Comparison of ENCODE assay signal across 9 cellular contexts in genomic region chr10:73865107-73865458, GRCh38. TPM values are rescaled to one million over a fixed set of nuclear protein-coding genes. Genes with fewer than 3 reads are reported as not detected.
DNase-seq lines count a peak whose midpoint lies in the region; TF ChIP-seq lines count a peak whose summit lies in the region.
"Had no signal": no experiment of that assay in that cellular context is flagged by ENCODE, and none has a peak within 500 bp of the region (broad histone marks: within the 10 kb centered on the region; RNA-seq: fewer than 3 reads in every experiment).

No MANE protein-coding gene starts in this region.

- H3K27me3 ChIP-seq in GM06990 (replicated peaks; ENCODE audit: control insufficient read depth, insufficient read depth, low read length) (no peaks in the 10 kb centered on the region), Loucy (ENCODE audit: insufficient read depth, low read length, poor library complexity, severe bottlenecking) (no peaks in the 10 kb centered on the region), colonic mucosa (no peaks in the 10 kb centered on the region), skeletal muscle tissue (ENCODE audit: control insufficient read depth in 3 of 3, insufficient read depth in 3 of 3, low read length in 3 of 3) (no peaks in the 10 kb centered on the region), neural progenitor cell (no peaks in the 10 kb centered on the region)

- peak overlapping the region; percentile 81 for H3K9ac ChIP-seq in Loucy (ENCODE audit: low read depth, low read length, poor library complexity, severe bottlenecking)
- peak overlapping the region in 1 of 2 donors; percentile 14 for H3K9ac ChIP-seq in colonic mucosa (ENCODE audit: low read depth in 2 of 2, low read length in 2 of 2)
- H3K9ac ChIP-seq in skeletal muscle tissue (ENCODE audit: low read depth in 1 of 3, low read length in 3 of 3) = peak overlapping the region in 2 of 3 donors; percentile 12 to 57
- no peak overlapping the region for H3K9ac ChIP-seq in neural progenitor cell

- H4K20me1 ChIP-seq in Loucy (ENCODE audit: insufficient read depth, low read length, poor library complexity, severe bottlenecking) = no peaks in the 10 kb centered on the region
- peaks cover 40% of the 10 kb centered on the region for H4K20me1 ChIP-seq in neural progenitor cell (ENCODE audit: low read depth)

- intact Hi-C loops in colonic mucosa (cut with DNase I) = no loop called here

- H3K4me1 ChIP-seq in Loucy (ENCODE audit: insufficient read depth, low read length, poor library complexity, severe bottlenecking) (peaks cover 79% of the 10 kb centered on the region), colonic mucosa (peaks cover 9% of the 10 kb centered on the region), skeletal muscle tissue (ENCODE audit: control insufficient read depth in 3 of 3, insufficient read depth in 3 of 3, low read length in 3 of 3) (peaks cover 63 to 94% (median 78%) of the 10 kb centered on the region in 3 donors), neural progenitor cell (peaks cover 10% of the 10 kb centered on the region)

- peaks cover 8% of the 10 kb centered on the region for H3K36me3 ChIP-seq in GM06990 (ENCODE audit: control insufficient read depth, insufficient read depth, low read length)
- H3K36me3 ChIP-seq in Loucy (ENCODE audit: insufficient read depth, low read length) = peaks cover 28% of the 10 kb centered on the region; the same call in 1 of the 2 replicates
- H3K36me3 ChIP-seq in colonic mucosa = no peaks in the 10 kb centered on the region
- H3K36me3 ChIP-seq in skeletal muscle tissue (ENCODE audit: control insufficient read depth in 3 of 3, insufficient read depth in 3 of 3, low read length in 3 of 3) = peaks cover 10 to 26% (median 15%) of the 10 kb centered on the region in 3 donors
- H3K36me3 ChIP-seq in neural progenitor cell = no peaks in the 10 kb centered on the region

- H3K27ac Mint-ChIP-seq in neural progenitor cell = no peak overlapping the region

- H3K27ac ChIP-seq in colonic mucosa = peak overlapping the region; percentile 46
- peak overlapping the region; percentile 36 for H3K27ac ChIP-seq in skeletal muscle tissue (ENCODE audit: low read depth, low read length)
- H3K27ac ChIP-seq in neural progenitor cell = no peak overlapping the region

- H3K4me2 ChIP-seq in Loucy (ENCODE audit: low read depth, low read length, poor library complexity, severe bottlenecking) (peak overlapping the region; percentile 96), neural progenitor cell (no peak overlapping the region)

- H3K4me3 ChIP-seq in GM06990 (replicated peaks; ENCODE audit: low read depth, low read length) = peak overlapping the region; percentile 10; the same call in 1 of the 2 replicates
- peak overlapping the region; percentile 72 for H3K4me3 ChIP-seq in Loucy (ENCODE audit: low read length, poor library complexity, severe bottlenecking)
- peak overlapping the region; percentile 4 for H3K4me3 ChIP-seq in colonic mucosa
- H3K4me3 ChIP-seq in skeletal muscle tissue (ENCODE audit: low read length in 3 of 3) = no peak overlapping the region
- H3K4me3 ChIP-seq in neural progenitor cell = no peak overlapping the region

- H3K9me3 Mint-ChIP-seq in neural progenitor cell = no peaks in the 10 kb centered on the region

- no peak for TF ChIP-seq CTCF in GM06990 (IDR thresholded peaks at IDR 0.05; ENCODE audit: insufficient read depth, low read length, poor library complexity, severe bottlenecking)
- no peak for TF ChIP-seq CTCF in Loucy (conservative IDR thresholded peaks at IDR 0.05; ENCODE audit: low read length)
- TF ChIP-seq CTCF in colonic mucosa (IDR thresholded peaks at IDR 0.05) = no peak
- TF ChIP-seq CTCF in neural progenitor cell (IDR thresholded peaks at IDR 0.05) = no peak

- peaks cover 6% of the 10 kb centered on the region for H3K27me3 Mint-ChIP-seq in neural progenitor cell (ENCODE audit: insufficient read depth, low read depth)

- DNase-seq in GM06990 (ENCODE audit: extremely low read depth, insufficient read length) (no peak), colonic mucosa (no peak), neural progenitor cell (ENCODE audit: low spot score) (no peak), ureter (ENCODE audit: low spot score) (no peak), NOMO-1 treated with DMSO at 0.1 percent for 48 hours (lab: John Stamatoyannopoulos, UW; ENCODE audit: unreplicated experiment) (no peak)
- DNase-seq: NCI-H187, PC-3 had no signal

- peaks cover 19% of the 10 kb centered on the region for H3K4me1 Mint-ChIP-seq in neural progenitor cell

- no peaks in the 10 kb centered on the region for H3K9me2 ChIP-seq in Loucy (replicated peaks; ENCODE audit: low read depth, low read length)

- no peak overlapping the region for H3K4me3 Mint-ChIP-seq in neural progenitor cell

- no peak overlapping the region for H2AFZ ChIP-seq in Loucy (ENCODE audit: low read length)
- no peak overlapping the region for H2AFZ ChIP-seq in neural progenitor cell (replicated peaks)

- H3K79me2 ChIP-seq in Loucy (ENCODE audit: insufficient read depth, low read length) (peaks cover 93% of the 10 kb centered on the region), neural progenitor cell (ENCODE audit: low read depth) (peaks cover 9% of the 10 kb centered on the region)

- H3K9me3 ChIP-seq in Loucy (ENCODE audit: insufficient read depth, low read depth, low read length) (no peaks in the 10 kb centered on the region), colonic mucosa (no peaks in the 10 kb centered on the region), skeletal muscle tissue (ENCODE audit: control insufficient read depth in 3 of 3, low read length in 3 of 3) (no peaks in the 10 kb centered on the region), neural progenitor cell (ENCODE audit: low read depth) (no peaks in the 10 kb centered on the region)

- H3F3A ChIP-seq in Loucy (ENCODE audit: low read depth) (peaks cover 10% of the 10 kb centered on the region), neural progenitor cell (ENCODE audit: low read depth) (peaks cover 9% of the 10 kb centered on the region)

- peaks cover 17% of the 10 kb centered on the region for H3K36me3 Mint-ChIP-seq in neural progenitor cell

RNA-seq across cellular contexts. Expression of gene CAMK2G, which starts 9.3 kb away (rescaled TPM):
- 10 to 100 TPM; 40.0 to 45.8 TPM for total RNA-seq in colonic mucosa
- 16.2 TPM for total RNA-seq in skeletal muscle tissue
- 35.0 and 36.6 TPM in 2 replicates for total RNA-seq in neural progenitor cell (ENCODE audit: low replicate concordance)
- 80.5 TPM for total RNA-seq in ureter

RNA-seq across cellular contexts. Expression of gene PLAU, which starts 45.8 kb away (rescaled TPM):
- total RNA-seq in colonic mucosa = 10 to 100 TPM in 1 of 2 donors, 1 to 10 TPM in 1; 4.0 to 11.4 TPM
- 21.4 TPM for total RNA-seq in skeletal muscle tissue
- total RNA-seq in neural progenitor cell (ENCODE audit: low replicate concordance) = 7.6 and 10.7 TPM in 2 replicates
- 13.8 TPM for total RNA-seq in ureter

RNA-seq across cellular contexts. Expression of gene NDST2, which starts 53.7 kb away (rescaled TPM):
- total RNA-seq in colonic mucosa (10 to 100 TPM; 20.9 to 25.2 TPM), skeletal muscle tissue (6.3 TPM), neural progenitor cell (ENCODE audit: low replicate concordance) (12.4 and 32.1 TPM in 2 replicates), ureter (37.5 TPM)

Comparison
In these comparisons a context has a peak if more than half of its experiments do, and no peak if none do; other contexts are left out.
1. H3K4me3 ChIP-seq: peak in GM06990 (single experiment), Loucy (single experiment) and colonic mucosa (single experiment); none in skeletal muscle tissue (0 of 3) and neural progenitor cell (single experiment).